18 cellular contexts compared by ENCODE assay signal in genomic region chr4:74293558-74293957, GRCh38. TPM values are rescaled to one million over a fixed set of nuclear protein-coding genes. Genes with fewer than 3 reads are reported as not detected.
"Had no signal": no experiment of that assay in that cellular context is flagged by ENCODE, and none has a peak within 500 bp of the region (broad histone marks: within the 10 kb centered on the region; RNA-seq: fewer than 3 reads in every experiment).

No MANE protein-coding gene starts in this region.

- H3K27ac ChIP-seq: breast epithelium, esophagus muscularis mucosa, psoas muscle, testis had no signal

- ATAC-seq: activated T-cell treated with anti-CD3 and anti-CD28 coated beads, Interleukin-2, amount 50 U/mL, for 4 hours; left colon; psoas muscle; stimulated activated naive CD8-positive, alpha-beta T cell treated with anti-CD3 and anti-CD28 coated beads, Interleukin-15, amount 100 ng/mL, for 72 hours had no signal

- H3K36me3 ChIP-seq: breast epithelium, esophagus muscularis mucosa had no signal

- H3K4me1 ChIP-seq: breast epithelium, esophagus muscularis mucosa, psoas muscle, testis had no signal

- H3K4me3 ChIP-seq: breast epithelium, esophagus muscularis mucosa, psoas muscle, testis had no signal

- H3K27me3 ChIP-seq: breast epithelium, esophagus muscularis mucosa, testis had no signal

- H3K9me3 ChIP-seq: breast epithelium, esophagus muscularis mucosa, psoas muscle, testis had no signal

- DNase-seq: activated CD4-positive, alpha-beta T cell treated with anti-CD3 and anti-CD28 coated beads, Interleukin-2, amount 50 U/mL, for 48 hours; activated CD4-positive, CD25-positive, alpha-beta regulatory T cell treated with anti-CD3 and anti-CD28 coated beads, Interleukin-2, amount 50 U/mL, for 72 hours; activated gamma-delta T cell; activated naive CD8-positive, alpha-beta T cell treated with anti-CD3 and anti-CD28 coated beads for 36 hours; activated T-cell treated with anti-CD3 and anti-CD28 coated beads, Interleukin-2, amount 50 U/mL, for 4 hours; endodermal cell; glutamatergic neuron; left colon; mesenchymal stem cell; psoas muscle; stimulated activated CD4-positive, alpha-beta T cell treated with anti-CD3 and anti-CD28 coated beads, Interleukin-15, amount 100 ng/mL, for 24 hours; stimulated activated CD4-positive, alpha-beta T cell treated with anti-CD3 and anti-CD28 coated beads, Interleukin-4, amount 100 ng/mL, for 24 hours; stimulated activated naive CD8-positive, alpha-beta T cell treated with anti-CD3 and anti-CD28 coated beads, Interleukin-15, amount 100 ng/mL, for 72 hours; testis had no signal

RNA-seq across cellular contexts. Expression of gene EPGN, which starts 14.7 kb away (rescaled TPM):
- total RNA-seq: activated naive CD8-positive, alpha-beta T cell treated with anti-CD3 and anti-CD28 coated beads for 36 hours; dermis microvascular lymphatic vessel endothelial cell; endodermal cell; esophagus muscularis mucosa; left colon had no signal
- polyA plus RNA-seq: neural cell had no signal
